28 cellular contexts compared by ENCODE assay signal in genomic region chr2:45288532-45288931, GRCh38.
DNase-seq lines count a peak whose midpoint lies in the region; ATAC-seq and TF ChIP-seq lines count a peak whose summit lies in the region.
"Had no signal": no experiment of that assay in that cellular context is flagged by ENCODE, and none has a peak within 500 bp of the region (broad histone marks: within the 10 kb centered on the region; RNA-seq: fewer than 3 reads in every experiment).

No MANE protein-coding gene starts in this region.

- H2AFZ ChIP-seq in PC-3 (ENCODE audit: low read length): no peak overlapping the region
- H2AFZ ChIP-seq: parathyroid adenoma had no signal

- H3K9ac ChIP-seq in PC-3 (ENCODE audit: low read length): no peak overlapping the region
- H3K9ac ChIP-seq: parathyroid adenoma had no signal

- peaks cover 37% of the 10 kb centered on the region for H3K27me3 Mint-ChIP-seq in stimulated activated naive CD8-positive, alpha-beta T cell treated with anti-CD3 and anti-CD28 coated beads, Interleukin-15, amount 100 ng/mL, for 72 hours
- peaks cover 18% of the 10 kb centered on the region for H3K27me3 Mint-ChIP-seq in activated CD4-positive, alpha-beta T cell treated with anti-CD3 and anti-CD28 coated beads for 36 hours

- DNase-seq in GM12865 (ENCODE audit: low read depth): peak; percentile 7
- peak; percentile 56 for DNase-seq in PC-3
- peak; percentile 71 for DNase-seq in dermis blood vessel endothelial cell
- no peak for DNase-seq in stimulated activated naive CD8-positive, alpha-beta T cell treated with anti-CD3 and anti-CD28 coated beads, Interleukin-15, amount 100 ng/mL, for 72 hours
- DNase-seq in activated CD4-positive, alpha-beta T cell treated with anti-CD3 and anti-CD28 coated beads for 36 hours: no peak
- DNase-seq in GM13976 (ENCODE audit: low spot score): no peak
- DNase-seq: activated CD4-positive, CD25-positive, alpha-beta regulatory T cell treated with anti-CD3 and anti-CD28 coated beads, Interleukin-2, amount 50 U/mL, for 72 hours; activated effector memory CD4-positive, alpha-beta T cell treated with anti-CD3 and anti-CD28 coated beads, Interleukin-2, amount 50 U/mL, for 16 hours; activated naive CD8-positive, alpha-beta T cell treated with anti-CD3 and anti-CD28 coated beads, Interleukin-2, amount 10 ng/mL, durations not matched to agents 7 days and 5 days; DMS53; effector memory CD8-positive, alpha-beta T cell; left ventricle myocardium inferior; midbrain; natural killer cell; NCI-H1105 treated with DMSO at 0.1 percent for 48 hours; NCI-H2029; NCI-H2227 treated with DMSO at 0.1 percent for 48 hours; NCI-H82; SHP77 treated with DMSO at 0.1 percent for 48 hours; stimulated activated CD4-positive, alpha-beta T cell treated with anti-CD3 and anti-CD28 coated beads, Interleukin-15, amount 100 ng/mL, for 24 hours; stimulated activated naive CD8-positive, alpha-beta T cell treated with anti-CD3 and anti-CD28 coated beads, Interleukin-15, Interleukin-2, amounts not matched to agents 100 U/mL and 50 U/mL, for 24 hours; T-cell; thyroid gland had no signal

- BruUV-seq in PC-3 (replicated peaks; lab: Mats Ljungman, UMichigan): no TSS peak

- no peaks in the 10 kb centered on the region for H3K9me3 ChIP-seq in PC-3 (ENCODE audit: low read length)
- H3K9me3 ChIP-seq: esophagus muscularis mucosa, thyroid gland had no signal

- intact Hi-C loops in PC-3 (cut with micrococcal nuclease): no loop called here
- intact Hi-C loops in activated CD4-positive, alpha-beta T cell treated with anti-CD3 and anti-CD28 coated beads for 36 hours (cut with DNase I, micrococcal nuclease): no loop called here

- H3K27ac ChIP-seq in PC-3 (ENCODE audit: low read length): no peak overlapping the region
- H3K27ac ChIP-seq: esophagus muscularis mucosa, left ventricle myocardium inferior, parathyroid adenoma, thyroid gland had no signal

- H3K9me3 Mint-ChIP-seq in stimulated activated naive CD8-positive, alpha-beta T cell treated with anti-CD3 and anti-CD28 coated beads, Interleukin-15, amount 100 ng/mL, for 72 hours: no peaks in the 10 kb centered on the region
- no peaks in the 10 kb centered on the region for H3K9me3 Mint-ChIP-seq in activated CD4-positive, alpha-beta T cell treated with anti-CD3 and anti-CD28 coated beads for 36 hours (ENCODE audit: low read depth)
- H3K9me3 Mint-ChIP-seq: activated naive CD8-positive, alpha-beta T cell treated with anti-CD3 and anti-CD28 coated beads, Interleukin-2, amount 10 ng/mL, durations not matched to agents 7 days and 5 days; effector memory CD8-positive, alpha-beta T cell; natural killer cell; T-cell had no signal

- no peak overlapping the region for H3K4me3 Mint-ChIP-seq in stimulated activated naive CD8-positive, alpha-beta T cell treated with anti-CD3 and anti-CD28 coated beads, Interleukin-15, amount 100 ng/mL, for 72 hours
- no peak overlapping the region for H3K4me3 Mint-ChIP-seq in activated CD4-positive, alpha-beta T cell treated with anti-CD3 and anti-CD28 coated beads for 36 hours
- H3K4me3 Mint-ChIP-seq: activated naive CD8-positive, alpha-beta T cell treated with anti-CD3 and anti-CD28 coated beads, Interleukin-2, amount 10 ng/mL, durations not matched to agents 7 days and 5 days; effector memory CD8-positive, alpha-beta T cell; natural killer cell; T-cell had no signal

- H4K20me1 ChIP-seq in PC-3 (ENCODE audit: low read length): no peaks in the 10 kb centered on the region

- ATAC-seq in PC-3: 0 out of 2 replicates have a peak, but pooled peaks have one; percentile 5
- no peak for ATAC-seq in stimulated activated naive CD8-positive, alpha-beta T cell treated with anti-CD3 and anti-CD28 coated beads, Interleukin-15, amount 100 ng/mL, for 72 hours
- ATAC-seq in activated CD4-positive, alpha-beta T cell treated with anti-CD3 and anti-CD28 coated beads for 36 hours: no peak
- no peak for ATAC-seq in HG03520 (IDR thresholded peaks at IDR 0.05; ENCODE audit: unreplicated experiment)
- ATAC-seq: effector memory CD8-positive, alpha-beta T cell; natural killer cell; sciatic nerve; stimulated activated naive CD8-positive, alpha-beta T cell treated with anti-CD3 and anti-CD28 coated beads, Interleukin-15, Interleukin-2, amounts not matched to agents 100 U/mL and 50 U/mL, for 24 hours; T-cell had no signal

- H3K79me2 ChIP-seq in PC-3 (ENCODE audit: low read length): no peaks in the 10 kb centered on the region
- H3K79me2 ChIP-seq: parathyroid adenoma had no signal

- H3F3A ChIP-seq in PC-3 (ENCODE audit: low read length, unreplicated experiment): peaks cover 10% of the 10 kb centered on the region

- H3K4me2 ChIP-seq in PC-3 (ENCODE audit: low read length): no peak overlapping the region

- in situ Hi-C loops in GM13976 (cut with MboI; ENCODE audit: low sequenced_read_pairs, unreplicated experiment): no loop called here

- H3K9me2 ChIP-seq in PC-3 (replicated peaks; ENCODE audit: low read length): no peaks in the 10 kb centered on the region

- CTCF ChIA-PET in PC-3 (lab: Charles Lee): no interaction called here
- CTCF ChIA-PET in activated CD4-positive, alpha-beta T cell treated with anti-CD3 and anti-CD28 coated beads for 36 hours (lab: Charles Lee): no interaction called here

- H3K4me3 ChIP-seq in GM12865 (ENCODE audit: low read depth, low read length) (no peak overlapping the region), PC-3 (ENCODE audit: low read length) (no peak overlapping the region)
- H3K4me3 ChIP-seq: esophagus muscularis mucosa, GM12878, left ventricle myocardium inferior, thyroid gland had no signal

- POLR2A ChIA-PET in PC-3 (lab: Charles Lee; ENCODE audit: unreplicated experiment): no interaction called here
- POLR2A ChIA-PET in activated CD4-positive, alpha-beta T cell treated with anti-CD3 and anti-CD28 coated beads for 36 hours (lab: Charles Lee): no interaction called here

- no peaks in the 10 kb centered on the region for H3K36me3 Mint-ChIP-seq in activated CD4-positive, alpha-beta T cell treated with anti-CD3 and anti-CD28 coated beads for 36 hours (ENCODE audit: low read depth)
- H3K36me3 Mint-ChIP-seq: activated naive CD8-positive, alpha-beta T cell treated with anti-CD3 and anti-CD28 coated beads, Interleukin-2, amount 10 ng/mL, durations not matched to agents 7 days and 5 days; natural killer cell; T-cell had no signal

- peaks cover 30% of the 10 kb centered on the region for H3K4me1 ChIP-seq in PC-3 (ENCODE audit: insufficient read depth, low read length)
- H3K4me1 ChIP-seq: esophagus muscularis mucosa, left ventricle myocardium inferior, parathyroid adenoma had no signal

- H3K27ac Mint-ChIP-seq in stimulated activated naive CD8-positive, alpha-beta T cell treated with anti-CD3 and anti-CD28 coated beads, Interleukin-15, amount 100 ng/mL, for 72 hours: no peak overlapping the region
- H3K27ac Mint-ChIP-seq in activated CD4-positive, alpha-beta T cell treated with anti-CD3 and anti-CD28 coated beads for 36 hours: no peak overlapping the region
- H3K27ac Mint-ChIP-seq: activated naive CD8-positive, alpha-beta T cell treated with anti-CD3 and anti-CD28 coated beads, Interleukin-2, amount 10 ng/mL, durations not matched to agents 7 days and 5 days; effector memory CD8-positive, alpha-beta T cell; natural killer cell; T-cell had no signal

- no peak for TF ChIP-seq CTCF in GM12865 (IDR thresholded peaks at IDR 0.05; ENCODE audit: insufficient read depth, low read depth, low read length, missing control alignments)
- TF ChIP-seq CTCF in PC-3 (conservative IDR thresholded peaks at IDR 0.05; ENCODE audit: low read depth, low read length): no peak
- no peak for TF ChIP-seq CTCF in GM13976 (IDR thresholded peaks at IDR 0.05; ENCODE audit: borderline replicate concordance, control extremely low read depth, extremely low read depth, insufficient read depth, missing control alignments)

- H3K36me3 ChIP-seq in PC-3 (ENCODE audit: low read depth, low read length): no peaks in the 10 kb centered on the region
- H3K36me3 ChIP-seq: esophagus muscularis mucosa, left ventricle myocardium inferior, thyroid gland had no signal

- H3K4me1 Mint-ChIP-seq in stimulated activated naive CD8-positive, alpha-beta T cell treated with anti-CD3 and anti-CD28 coated beads, Interleukin-15, amount 100 ng/mL, for 72 hours: no peaks in the 10 kb centered on the region
- H3K4me1 Mint-ChIP-seq in activated CD4-positive, alpha-beta T cell treated with anti-CD3 and anti-CD28 coated beads for 36 hours: peaks cover 8% of the 10 kb centered on the region
- H3K4me1 Mint-ChIP-seq: activated naive CD8-positive, alpha-beta T cell treated with anti-CD3 and anti-CD28 coated beads, Interleukin-2, amount 10 ng/mL, durations not matched to agents 7 days and 5 days; natural killer cell; T-cell had no signal

- no peaks in the 10 kb centered on the region for H3K27me3 ChIP-seq in PC-3 (ENCODE audit: low read length)
- H3K27me3 ChIP-seq: esophagus muscularis mucosa, thyroid gland had no signal

Comparison
In these comparisons a context has a peak if more than half of its experiments do, and no peak if none do; other contexts are left out.
1. DNase-seq: peak in GM12865 (single experiment), PC-3 (single experiment) and dermis blood vessel endothelial cell (single experiment); none in stimulated activated naive CD8-positive, alpha-beta T cell treated with anti-CD3 and anti-CD28 coated beads, Interleukin-15, amount 100 ng/mL, for 72 hours (0 of 2), activated CD4-positive, alpha-beta T cell treated with anti-CD3 and anti-CD28 coated beads for 36 hours (single experiment) and GM13976 (single experiment).